ENCODE assay signal across 8 cellular contexts in genomic region chr9:35675732-35676392, GRCh38. TPM values are rescaled to one million over a fixed set of nuclear protein-coding genes. Genes with fewer than 3 reads are reported as not detected.
DNase-seq lines count a peak whose midpoint lies in the region; ATAC-seq and TF ChIP-seq lines count a peak whose summit lies in the region.

No MANE protein-coding gene starts in this region.

- H3K36me3 ChIP-seq in GM06990 (ENCODE audit: control insufficient read depth, insufficient read depth, low read length) (no peaks in the 10 kb centered on the region), gastroesophageal sphincter (no peaks in the 10 kb centered on the region), parathyroid adenoma (ENCODE audit: control insufficient read depth, insufficient read depth, low read length) (no peaks in the 10 kb centered on the region)

- DNase-seq in GM06990 (ENCODE audit: extremely low read depth, insufficient read length) (no peak), AML-193 (lab: John Stamatoyannopoulos, UW) (no peak), OCI-M2 (lab: John Stamatoyannopoulos, UW; ENCODE audit: unreplicated experiment) (no peak)
- peak; percentile 80 for DNase-seq in activated CD8-positive, alpha-beta memory T cell treated with anti-CD3 and anti-CD28 coated beads for 24 hours

- no peak for TF ChIP-seq EP300 in gastroesophageal sphincter (IDR thresholded peaks at IDR 0.05)

- H3K27me3 ChIP-seq in GM06990 (replicated peaks; ENCODE audit: control insufficient read depth, insufficient read depth, low read length) (no peaks in the 10 kb centered on the region; the same call in 1 of the 2 replicates), gastroesophageal sphincter (no peaks in the 10 kb centered on the region), parathyroid adenoma (ENCODE audit: control insufficient read depth, insufficient read depth, low read length) (no peaks in the 10 kb centered on the region)

- TF ChIP-seq CTCF in GM06990 (IDR thresholded peaks at IDR 0.05; ENCODE audit: insufficient read depth, low read length, poor library complexity, severe bottlenecking) (no peak), gastroesophageal sphincter (IDR thresholded peaks at IDR 0.05) (peak in 1 of 4 experiments; percentile 9), parathyroid adenoma (IDR thresholded peaks at IDR 0.05) (no peak)

- peak overlapping the region in 1 of 4 donors; percentile 63 for H3K27ac ChIP-seq in gastroesophageal sphincter
- H3K27ac ChIP-seq in parathyroid adenoma, result no peak overlapping the region

- 0 to 2% methylated on average over 7 of the region's 51 CpGs for WGBS in gastroesophageal sphincter (ENCODE audit: low coverage in 1 of 2), 2 donors

- H3K4me3 ChIP-seq in GM06990 (replicated peaks; ENCODE audit: low read depth, low read length), result peak overlapping the region; percentile 22; the same call in 1 of the 2 replicates
- peak overlapping the region; percentile 38 to 52 for H3K4me3 ChIP-seq in gastroesophageal sphincter
- peak overlapping the region; percentile 6 for H3K4me3 ChIP-seq in parathyroid adenoma (ENCODE audit: low read depth, low read length)

- peak overlapping the region; percentile 77 for H2AFZ ChIP-seq in parathyroid adenoma

- H3K4me1 ChIP-seq in gastroesophageal sphincter (peaks cover 0 to 49% (median 14%) of the 10 kb centered on the region in 3 donors), parathyroid adenoma (peaks cover 7% of the 10 kb centered on the region)

- ATAC-seq in gastroesophageal sphincter, result peak; percentile 14
- ATAC-seq in HG03378 (IDR thresholded peaks at IDR 0.05; ENCODE audit: unreplicated experiment), result no peak
- ATAC-seq in HG02852 (IDR thresholded peaks at IDR 0.05; ENCODE audit: unreplicated experiment), result no peak

- no peaks in the 10 kb centered on the region for H3K79me2 ChIP-seq in parathyroid adenoma

- peak overlapping the region; percentile 63 for H3K4me2 ChIP-seq in parathyroid adenoma (ENCODE audit: low read length)

- TF ChIP-seq POLR2A in gastroesophageal sphincter (IDR thresholded peaks at IDR 0.05), result no peak

- H3K9ac ChIP-seq in parathyroid adenoma, result no peak overlapping the region

- H3K9me3 ChIP-seq in gastroesophageal sphincter (no peaks in the 10 kb centered on the region), parathyroid adenoma (ENCODE audit: control insufficient read depth, low read length) (no peaks in the 10 kb centered on the region)

RNA-seq across cellular contexts. Expression of gene CA9, which starts 2.1 kb away (rescaled TPM):
- total RNA-seq in gastroesophageal sphincter, result 1 to 10 TPM in 1 of 4 donors, not detected in 3; 3.9 TPM

RNA-seq across cellular contexts. Expression of gene ARHGEF39, which starts 10.9 kb away (rescaled TPM):
- total RNA-seq in gastroesophageal sphincter, result 1 to 10 TPM in 2 of 4 donors, under 1 TPM in 2; 0.52 to 2.2 (median 0.81) TPM

RNA-seq across cellular contexts. Expression of gene TPM2, which starts 13.9 kb away (rescaled TPM):
- over 10,000 TPM in 3 of 4 donors, 1,000 to 10,000 TPM in 1; 7,572 to 13,568 (median 12,084) TPM for total RNA-seq in gastroesophageal sphincter

RNA-seq across cellular contexts. Expression of gene CCDC107, which starts 17.8 kb away (rescaled TPM):
- total RNA-seq in gastroesophageal sphincter, result 10 to 100 TPM; 61.9 to 94.2 (median 87.0) TPM

RNA-seq across cellular contexts. Expression of gene RMRP, which starts 18.0 kb away (rescaled TPM):
- 1,000 to 10,000 TPM; 1,650 to 4,855 (median 3,807) TPM for total RNA-seq in gastroesophageal sphincter
